12 cellular contexts compared by ENCODE assay signal in genomic region chr7:30988346-30989005, GRCh38. TPM values are rescaled to one million over a fixed set of nuclear protein-coding genes. Genes with fewer than 3 reads are reported as not detected.
A peak's percentile ranks its signal among the peaks of the same experiment; 100 is the strongest.
DNase-seq lines count a peak whose midpoint lies in the region; ATAC-seq and TF ChIP-seq lines count a peak whose summit lies in the region.
"Had no signal": no experiment of that assay in that cellular context is flagged by ENCODE, and none has a peak within 500 bp of the region (broad histone marks: within the 10 kb centered on the region; RNA-seq: fewer than 3 reads in every experiment).

No MANE protein-coding gene starts in this region.

- H3K9me3 Mint-ChIP-seq in activated T-helper 2 cell treated with anti-CD3 and anti-CD28 coated beads, Interferon-gamma antibody, Interleukin-2, Interleukin-4, amounts not matched to agents 10 μg/mL and 5 μg/mL and 100 μg/mL, durations not matched to agents 14 hours and 24 hours and 36 hours = no peaks in the 10 kb centered on the region
- H3K9me3 Mint-ChIP-seq: dendritic cell treated with granulocyte-macrophage colony-stimulating factor and Interleukin-4, amounts not matched to agents 40 ng/mL and 50 ng/mL, for 4 days had no signal

- no peak for TF ChIP-seq EP300 in ovary (IDR thresholded peaks at IDR 0.05)

- TF ChIP-seq CTCF in ovary (IDR thresholded peaks at IDR 0.05) (no peak), A673 (conservative IDR thresholded peaks at IDR 0.05; ENCODE audit: low read depth, low read length) (no peak)

- H3K4me3 ChIP-seq in ovary (no peak overlapping the region), A673 (ENCODE audit: low read depth, low read length, poor library complexity, severe bottlenecking) (no peak overlapping the region)

- H3K27me3 Mint-ChIP-seq in activated T-helper 2 cell treated with anti-CD3 and anti-CD28 coated beads, Interferon-gamma antibody, Interleukin-2, Interleukin-4, amounts not matched to agents 10 μg/mL and 5 μg/mL and 100 μg/mL, durations not matched to agents 14 hours and 24 hours and 36 hours (ENCODE audit: low read depth) = peaks cover 14% of the 10 kb centered on the region

- H3K9me3 ChIP-seq in ovary (no peaks in the 10 kb centered on the region), A673 (ENCODE audit: low read depth, low read length, poor library complexity, severe bottlenecking) (no peaks in the 10 kb centered on the region)

- no peaks in the 10 kb centered on the region for H3K36me3 ChIP-seq in ovary
- no peaks in the 10 kb centered on the region for H3K36me3 ChIP-seq in A673 (ENCODE audit: insufficient read depth, low read length, poor library complexity, severe bottlenecking)

- H3K36me3 Mint-ChIP-seq in activated T-helper 2 cell treated with anti-CD3 and anti-CD28 coated beads, Interferon-gamma antibody, Interleukin-2, Interleukin-4, amounts not matched to agents 10 μg/mL and 5 μg/mL and 100 μg/mL, durations not matched to agents 14 hours and 24 hours and 36 hours (ENCODE audit: low read depth) = no peaks in the 10 kb centered on the region

- POLR2A ChIA-PET in A673 (lab: Charles Lee; ENCODE audit: low non-redundant PET) = no interaction called here

- H3K27ac ChIP-seq in ovary = no peak overlapping the region
- H3K27ac ChIP-seq in A673 (ENCODE audit: low read depth, low read length, poor library complexity, severe bottlenecking) = no peak overlapping the region

- in situ Hi-C loops in G401 (cut with HindIII; ENCODE audit: low sequenced_read_pairs) = no loop called here

- peaks cover under 1% of the 10 kb centered on the region for H3K4me1 Mint-ChIP-seq in activated T-helper 2 cell treated with anti-CD3 and anti-CD28 coated beads, Interferon-gamma antibody, Interleukin-2, Interleukin-4, amounts not matched to agents 10 μg/mL and 5 μg/mL and 100 μg/mL, durations not matched to agents 14 hours and 24 hours and 36 hours (ENCODE audit: low read depth)

- H3K27ac Mint-ChIP-seq in activated T-helper 2 cell treated with anti-CD3 and anti-CD28 coated beads, Interferon-gamma antibody, Interleukin-2, Interleukin-4, amounts not matched to agents 10 μg/mL and 5 μg/mL and 100 μg/mL, durations not matched to agents 14 hours and 24 hours and 36 hours = no peak overlapping the region
- H3K27ac Mint-ChIP-seq: dendritic cell treated with granulocyte-macrophage colony-stimulating factor and Interleukin-4, amounts not matched to agents 40 ng/mL and 50 ng/mL, for 4 days had no signal

- no peak for TF ChIP-seq POLR2A in ovary (IDR thresholded peaks at IDR 0.05)

- ATAC-seq in GM21737 (IDR thresholded peaks at IDR 0.05; ENCODE audit: unreplicated experiment) = no peak

- CTCF ChIA-PET in A673 (lab: Charles Lee) = no interaction called here

- H3K27me3 ChIP-seq in ovary (no peaks in the 10 kb centered on the region), A673 (replicated peaks; ENCODE audit: insufficient read depth, low read depth, low read length, poor library complexity) (no peaks in the 10 kb centered on the region)

- no TSS peak for BruUV-seq in A673 (replicated peaks; lab: Mats Ljungman, UMichigan)

- H3K4me1 ChIP-seq in ovary (ENCODE audit: insufficient read depth) (peaks cover 5% of the 10 kb centered on the region), A673 (ENCODE audit: insufficient read depth, low read length, poor library complexity, severe bottlenecking) (no peaks in the 10 kb centered on the region)

- intact Hi-C loops in ovary (cut with DNase I) (loop anchor here in 2 of 4 donors (5.0 to 10.0 kb wide), 2 partner anchors 126 to 134 kb away; no protein-coding TSS in a partner anchor), A673 (cut with micrococcal nuclease; ENCODE audit: unreplicated experiment) (no loop called here)
- intact Hi-C loops in activated T-helper 2 cell treated with anti-CD3 and anti-CD28 coated beads, Interferon-gamma antibody, Interleukin-2, Interleukin-4, amounts not matched to agents 10 μg/mL and 5 μg/mL and 100 μg/mL, durations not matched to agents 14 hours and 24 hours and 36 hours (cut with micrococcal nuclease) = no loop called here

- DNase-seq in G401 (ENCODE audit: low spot score) = peak; percentile 82
- peak; percentile 89 to 95 for DNase-seq in NCI-H526 (lab: John Stamatoyannopoulos, UW)
- peak; percentile 78 for DNase-seq in fibroblast of gingiva (ENCODE audit: low read depth)
- peak in 3 of 5 donors; percentile 23 to 51 (median 51) for DNase-seq in ovary
- DNase-seq in A673 (ENCODE audit: low spot score) = no peak
- DNase-seq in activated T-helper 2 cell treated with anti-CD3 and anti-CD28 coated beads, Interferon-gamma antibody, Interleukin-2, Interleukin-4, amounts not matched to agents 10 μg/mL and 5 μg/mL and 100 μg/mL, durations not matched to agents 14 hours and 24 hours and 36 hours (ENCODE audit: low spot score) = no peak
- DNase-seq in stimulated activated CD4-positive, alpha-beta T cell treated with anti-CD3 and anti-CD28 coated beads, Interleukin-4, amount 100 ng/mL, for 4 hours = no peak
- DNase-seq: NCI-H345 had no signal

- H3K4me3 Mint-ChIP-seq in activated T-helper 2 cell treated with anti-CD3 and anti-CD28 coated beads, Interferon-gamma antibody, Interleukin-2, Interleukin-4, amounts not matched to agents 10 μg/mL and 5 μg/mL and 100 μg/mL, durations not matched to agents 14 hours and 24 hours and 36 hours (ENCODE audit: low read depth) = no peak overlapping the region
- H3K4me3 Mint-ChIP-seq: dendritic cell treated with granulocyte-macrophage colony-stimulating factor and Interleukin-4, amounts not matched to agents 40 ng/mL and 50 ng/mL, for 4 days had no signal

- WGBS in ovary, 3 donors = 43 to 45% (median 45%) methylated on average over 19 of the region's 19 CpGs

RNA-seq across cellular contexts. Expression of gene GHRHR, which starts 24.7 kb away (rescaled TPM):
- not detected in 2 replicates for total RNA-seq in G401 (2014; rRNA removed; shearing (Covaris generic))
- total RNA-seq in ovary (not detected), A673 (2021) (not detected in 2 replicates)
- not detected for polyA plus RNA-seq in ovary
- not detected in 2 replicates for total RNA-seq in activated T-helper 2 cell treated with anti-CD3 and anti-CD28 coated beads, Interferon-gamma antibody, Interleukin-2, Interleukin-4, amounts not matched to agents 10 μg/mL and 5 μg/mL and 100 μg/mL, durations not matched to agents 14 hours and 24 hours and 36 hours
- total RNA-seq: activated CD8-positive, alpha-beta memory T cell treated with anti-CD3 and anti-CD28 coated beads for 36 hours; lung microvascular endothelial cell had no signal

Comparison
In these comparisons a context has a peak if more than half of its experiments do, and no peak if none do; other contexts are left out.
1. DNase-seq: peak in G401 (single experiment), NCI-H526 (2 of 2), fibroblast of gingiva (single experiment) and ovary (3 of 5); none in A673 (single experiment), activated T-helper 2 cell treated with anti-CD3 and anti-CD28 coated beads, Interferon-gamma antibody, Interleukin-2, Interleukin-4, amounts not matched to agents 10 μg/mL and 5 μg/mL and 100 μg/mL, durations not matched to agents 14 hours and 24 hours and 36 hours (single experiment) and stimulated activated CD4-positive, alpha-beta T cell treated with anti-CD3 and anti-CD28 coated beads, Interleukin-4, amount 100 ng/mL, for 4 hours (0 of 2).